Comparison of ENCODE assay signal across 10 cellular contexts in genomic region chr17:35726609-35727460, GRCh38. TPM values are rescaled to one million over a fixed set of nuclear protein-coding genes. Genes with fewer than 3 reads are reported as not detected.
A peak's percentile ranks its signal among the peaks of the same experiment; 100 is the strongest.
DNase-seq lines count a peak whose midpoint lies in the region; ATAC-seq and TF ChIP-seq lines count a peak whose summit lies in the region.
"Had no signal": no experiment of that assay in that cellular context is flagged by ENCODE, and none has a peak within 500 bp of the region (broad histone marks: within the 10 kb centered on the region; RNA-seq: fewer than 3 reads in every experiment).

No MANE protein-coding gene starts in this region.

- intact Hi-C loops in activated CD8-positive, alpha-beta T cell treated with anti-CD3 and anti-CD28 coated beads for 36 hours (cut with micrococcal nuclease): no loop called here

- no peaks in the 10 kb centered on the region for H3K9me3 Mint-ChIP-seq in activated CD8-positive, alpha-beta T cell treated with anti-CD3 and anti-CD28 coated beads for 36 hours
- H3K9me3 Mint-ChIP-seq in immature natural killer cell: no peaks in the 10 kb centered on the region
- H3K9me3 Mint-ChIP-seq: activated T-helper 2 cell treated with anti-CD3 and anti-CD28 coated beads, Interferon-gamma antibody, Interleukin-2, Interleukin-4, amounts not matched to agents 10 μg/mL and 5 μg/mL and 100 μg/mL, durations not matched to agents 14 hours and 24 hours and 36 hours; stimulated activated effector memory CD8-positive, alpha-beta T cell treated with anti-CD3 and anti-CD28 coated beads, Interleukin-12 subunit alpha, Interleukin-12 subunit beta, amount 100 ng/mL, for 72 hours had no signal

- POLR2A ChIA-PET in activated CD8-positive, alpha-beta T cell treated with anti-CD3 and anti-CD28 coated beads for 36 hours (lab: Charles Lee): interaction anchor here (0.6 to 1.2 kb wide), 3 partner anchors 11 to 787 kb away, joined by 3 read pairs; no protein-coding TSS in a partner anchor

- WGBS in gastroesophageal sphincter (ENCODE audit: low coverage in 1 of 2), 2 donors: 35 to 60% methylated on average over 5 to 7 of the region's 9 CpGs
- 38% methylated on average over 9 of the region's 9 CpGs for WGBS in smooth muscle cell (ENCODE audit: low lambda C conversion rate)

- CTCF ChIA-PET in activated CD8-positive, alpha-beta T cell treated with anti-CD3 and anti-CD28 coated beads for 36 hours (lab: Charles Lee): interaction anchor here (1.0 to 5.7 kb wide), 3 partner anchors 21 to 114 kb away, joined by 3 to 24 read pairs (median 4); no protein-coding TSS in a partner anchor

- peak; percentile 35 for DNase-seq in H7
- DNase-seq in RKO (ENCODE audit: low spot score): peak; percentile 23
- peak; percentile 62 for DNase-seq in smooth muscle cell (lab: John Stamatoyannopoulos, UW; ENCODE audit: unreplicated experiment)
- no peak for DNase-seq in activated CD8-positive, alpha-beta T cell treated with anti-CD3 and anti-CD28 coated beads for 36 hours
- no peak for DNase-seq in immature natural killer cell
- DNase-seq in NCI-H2196 treated with DMSO at 0.1 percent for 48 hours (lab: John Stamatoyannopoulos, UW; ENCODE audit: unreplicated experiment): no peak
- DNase-seq: lower lobe of right lung had no signal

- no peak overlapping the region for H2AFZ ChIP-seq in smooth muscle cell (ENCODE audit: low read depth)

- H3K9me3 ChIP-seq in gastroesophageal sphincter: no peaks in the 10 kb centered on the region
- H3K9me3 ChIP-seq in smooth muscle cell (replicated peaks; ENCODE audit: low read depth): no peaks in the 10 kb centered on the region
- H3K9me3 ChIP-seq: lower lobe of right lung had no signal

- H3K36me3 ChIP-seq in H7 (replicated peaks; ENCODE audit: control insufficient read depth, insufficient read depth, low read length) (peaks cover 13% of the 10 kb centered on the region), gastroesophageal sphincter (peaks cover 0 to 50% of the 10 kb centered on the region in 2 donors), smooth muscle cell (ENCODE audit: low read depth) (peaks cover 4% of the 10 kb centered on the region)

- H3K27ac ChIP-seq in gastroesophageal sphincter (peak overlapping the region; percentile 36 to 63 (median 60)), smooth muscle cell (ENCODE audit: low read depth) (peak overlapping the region; percentile 76)
- H3K27ac ChIP-seq: lower lobe of right lung had no signal

- TF ChIP-seq POLR2A in gastroesophageal sphincter (IDR thresholded peaks at IDR 0.05): no peak

- H4K20me1 ChIP-seq in smooth muscle cell (ENCODE audit: low read depth): peaks cover 23% of the 10 kb centered on the region

- H3K4me3 ChIP-seq in H7 (ENCODE audit: insufficient read depth, low read depth, low read length): no peak overlapping the region
- H3K4me3 ChIP-seq in gastroesophageal sphincter: no peak overlapping the region
- H3K4me3 ChIP-seq in smooth muscle cell: no peak overlapping the region
- H3K4me3 ChIP-seq: lower lobe of right lung had no signal

- peaks cover 21% of the 10 kb centered on the region for H3K36me3 Mint-ChIP-seq in activated CD8-positive, alpha-beta T cell treated with anti-CD3 and anti-CD28 coated beads for 36 hours (ENCODE audit: low read depth)
- peaks cover 33 to 57% (median 45%) of the 10 kb centered on the region in 3 donors for H3K36me3 Mint-ChIP-seq in immature natural killer cell

- H3K9ac ChIP-seq in smooth muscle cell (ENCODE audit: low read depth): no peak overlapping the region

- H3F3A ChIP-seq in smooth muscle cell (ENCODE audit: low read depth): peaks cover 29% of the 10 kb centered on the region

- H3K4me3 Mint-ChIP-seq in activated CD8-positive, alpha-beta T cell treated with anti-CD3 and anti-CD28 coated beads for 36 hours: no peak overlapping the region
- H3K4me3 Mint-ChIP-seq in immature natural killer cell: no peak overlapping the region
- H3K4me3 Mint-ChIP-seq: stimulated activated effector memory CD8-positive, alpha-beta T cell treated with anti-CD3 and anti-CD28 coated beads, Interleukin-12 subunit alpha, Interleukin-12 subunit beta, amount 100 ng/mL, for 72 hours had no signal

- peak; percentile 14 for ATAC-seq in gastroesophageal sphincter
- no peak for ATAC-seq in activated CD8-positive, alpha-beta T cell treated with anti-CD3 and anti-CD28 coated beads for 36 hours
- ATAC-seq: lower lobe of right lung; stimulated activated effector memory CD8-positive, alpha-beta T cell treated with anti-CD3 and anti-CD28 coated beads, Interleukin-12 subunit alpha, Interleukin-12 subunit beta, amount 100 ng/mL, for 72 hours had no signal

- H3K79me2 ChIP-seq in smooth muscle cell (ENCODE audit: low read depth): no peaks in the 10 kb centered on the region

- no peak overlapping the region for H3K27ac Mint-ChIP-seq in activated CD8-positive, alpha-beta T cell treated with anti-CD3 and anti-CD28 coated beads for 36 hours
- H3K27ac Mint-ChIP-seq in immature natural killer cell: no peak overlapping the region
- H3K27ac Mint-ChIP-seq: activated T-helper 2 cell treated with anti-CD3 and anti-CD28 coated beads, Interferon-gamma antibody, Interleukin-2, Interleukin-4, amounts not matched to agents 10 μg/mL and 5 μg/mL and 100 μg/mL, durations not matched to agents 14 hours and 24 hours and 36 hours had no signal

- H3K4me1 ChIP-seq in gastroesophageal sphincter (peaks cover 10 to 54% (median 20%) of the 10 kb centered on the region in 3 donors), smooth muscle cell (ENCODE audit: low read depth) (peaks cover 30% of the 10 kb centered on the region)

- TF ChIP-seq CTCF in gastroesophageal sphincter (IDR thresholded peaks at IDR 0.05): no peak
- no peak for TF ChIP-seq CTCF in smooth muscle cell (IDR thresholded peaks at IDR 0.05; ENCODE audit: borderline replicate concordance, insufficient read depth, poor library complexity, severe bottlenecking)
- TF ChIP-seq CTCF in activated CD8-positive, alpha-beta T cell treated with anti-CD3 and anti-CD28 coated beads for 36 hours (IDR thresholded peaks at IDR 0.05): no peak

- TF ChIP-seq EP300 in gastroesophageal sphincter (IDR thresholded peaks at IDR 0.05): no peak

- H3K4me2 ChIP-seq in smooth muscle cell: peak overlapping the region; percentile 71

- H3K27me3 Mint-ChIP-seq in activated CD8-positive, alpha-beta T cell treated with anti-CD3 and anti-CD28 coated beads for 36 hours: no peaks in the 10 kb centered on the region
- H3K27me3 Mint-ChIP-seq in immature natural killer cell (ENCODE audit: low read depth in 3 of 3): peaks cover 1 to 3% (median 2%) of the 10 kb centered on the region in 3 donors

- no peaks in the 10 kb centered on the region for H3K27me3 ChIP-seq in H7 (ENCODE audit: control insufficient read depth, insufficient read depth, low read length)
- H3K27me3 ChIP-seq in gastroesophageal sphincter: no peaks in the 10 kb centered on the region
- H3K27me3 ChIP-seq in smooth muscle cell (ENCODE audit: low read depth): no peaks in the 10 kb centered on the region

- peaks cover 11% of the 10 kb centered on the region for H3K4me1 Mint-ChIP-seq in activated CD8-positive, alpha-beta T cell treated with anti-CD3 and anti-CD28 coated beads for 36 hours (ENCODE audit: low read depth)
- peaks cover 11 to 12% of the 10 kb centered on the region in 2 donors for H3K4me1 Mint-ChIP-seq in immature natural killer cell

RNA-seq across cellular contexts. Expression of gene RASL10B, which starts 4.6 kb away (rescaled TPM):
- 13.8 and 16.9 TPM in 2 replicates for total RNA-seq in H7 (2014; rRNA removed; shearing (Covaris generic))
- total RNA-seq in gastroesophageal sphincter: 10 to 100 TPM in 3 of 4 donors, 1 to 10 TPM in 1; 4.2 to 25.9 (median 15.4) TPM
- total RNA-seq in smooth muscle cell: 6.8 and 8.2 TPM in 2 replicates
- 11.0 and 18.6 TPM in 2 replicates for polyA plus RNA-seq in smooth muscle cell
- total RNA-seq in activated CD8-positive, alpha-beta T cell treated with anti-CD3 and anti-CD28 coated beads for 36 hours: 1 to 10 TPM; 1.9 to 2.3 TPM
- not detected for polyA plus RNA-seq in immature natural killer cell

RNA-seq across cellular contexts. Expression of gene GAS2L2, which starts 26.2 kb away (rescaled TPM):
- 0.10 TPM in 1 of 2 replicates, not detected in the other for total RNA-seq in H7 (2014; rRNA removed; shearing (Covaris generic))
- total RNA-seq in gastroesophageal sphincter: 1 to 10 TPM in 1 of 4 donors, not detected in 3; 1.5 TPM
- total RNA-seq in smooth muscle cell: not detected in 2 replicates
- polyA plus RNA-seq in smooth muscle cell: not detected in 2 replicates
- under 1 TPM; 0.27 to 0.34 TPM for total RNA-seq in activated CD8-positive, alpha-beta T cell treated with anti-CD3 and anti-CD28 coated beads for 36 hours
- not detected for polyA plus RNA-seq in immature natural killer cell
- total RNA-seq: activated T-helper 2 cell treated with anti-CD3 and anti-CD28 coated beads, Interferon-gamma antibody, Interleukin-2, Interleukin-4, amounts not matched to agents 10 μg/mL and 5 μg/mL and 100 μg/mL, durations not matched to agents 14 hours and 24 hours and 36 hours had no signal

RNA-seq across cellular contexts. Expression of gene C17orf50, which starts 33.9 kb away (rescaled TPM):
- total RNA-seq in H7 (2014; rRNA removed; shearing (Covaris generic)): not detected in 2 replicates
- total RNA-seq in gastroesophageal sphincter: not detected
- not detected in 2 replicates for total RNA-seq in smooth muscle cell
- 0.33 TPM in 1 of 2 replicates, not detected in the other for polyA plus RNA-seq in smooth muscle cell
- not detected for total RNA-seq in activated CD8-positive, alpha-beta T cell treated with anti-CD3 and anti-CD28 coated beads for 36 hours
- polyA plus RNA-seq in immature natural killer cell: under 1 TPM in 2 of 3 donors, not detected in 1; 0.28 to 0.34 TPM
- total RNA-seq: activated T-helper 2 cell treated with anti-CD3 and anti-CD28 coated beads, Interferon-gamma antibody, Interleukin-2, Interleukin-4, amounts not matched to agents 10 μg/mL and 5 μg/mL and 100 μg/mL, durations not matched to agents 14 hours and 24 hours and 36 hours; lower lobe of right lung had no signal

Comparison
In these comparisons a context has a peak if more than half of its experiments do, and no peak if none do; other contexts are left out.
1. DNase-seq: peak in H7 (single experiment), RKO (single experiment) and smooth muscle cell (single experiment); none in activated CD8-positive, alpha-beta T cell treated with anti-CD3 and anti-CD28 coated beads for 36 hours (single experiment), immature natural killer cell (0 of 3) and NCI-H2196 treated with DMSO at 0.1 percent for 48 hours (single experiment).